In the genomic region with DNA sequence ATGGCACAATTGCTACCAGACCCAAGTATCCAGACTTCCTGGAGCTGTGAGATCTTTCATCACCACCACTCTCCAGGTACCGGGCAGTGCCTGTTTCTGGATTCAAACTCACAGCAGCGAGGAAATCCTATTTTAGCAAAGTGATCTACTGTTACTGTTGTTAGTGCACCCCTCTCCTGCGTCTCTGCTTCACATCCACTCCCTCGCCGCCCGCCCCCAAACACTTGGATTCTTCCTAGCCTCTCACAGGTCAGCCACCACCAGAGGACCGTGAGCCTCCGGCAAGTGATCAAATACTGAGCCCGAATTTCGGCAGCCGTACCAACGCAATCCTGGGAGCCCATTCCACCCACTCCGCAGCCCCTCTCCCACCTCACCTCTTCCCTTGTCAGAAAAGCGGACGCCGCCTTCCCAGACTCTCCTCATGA, we compare ENCODE assay signal across 8 cellular contexts. TPM values are rescaled to one million over a fixed set of nuclear protein-coding genes. Genes with fewer than 3 reads are reported as not detected.
DNase-seq lines count a peak whose midpoint lies in the region; ATAC-seq and TF ChIP-seq lines count a peak whose summit lies in the region.

No MANE protein-coding gene starts in this region.

- peak overlapping the region; percentile 98 for H3K27ac Mint-ChIP-seq in Caco-2 (ENCODE audit: unreplicated experiment)

- H3K27ac ChIP-seq in Panc1 (ENCODE audit: low read length) (peak overlapping the region; percentile 96), urinary bladder (ENCODE audit: low read depth) (peak overlapping the region; percentile 94)

- H3K4me1 Mint-ChIP-seq in Caco-2 (ENCODE audit: low read depth, unreplicated experiment), result peaks cover 6% of the 10 kb centered on the region

- H3K27me3 Mint-ChIP-seq in Caco-2 (ENCODE audit: insufficient read depth, unreplicated experiment), result no peaks in the 10 kb centered on the region

- peaks cover 2% of the 10 kb centered on the region; the same call in 1 of the 2 replicates for H3K36me3 ChIP-seq in Caco-2 (ENCODE audit: control insufficient read depth, insufficient read depth, low read length)
- H3K36me3 ChIP-seq in Panc1 (ENCODE audit: control insufficient read depth, insufficient read depth, low read length), result peaks cover 15% of the 10 kb centered on the region
- H3K36me3 ChIP-seq in urinary bladder (ENCODE audit: insufficient read depth), result no peaks in the 10 kb centered on the region

- in situ Hi-C loops in Panc1 (cut with HindIII; ENCODE audit: low pct_unique_long_range_greater_than_20kb, low sequenced_read_pairs), result no loop called here

- CTCF ChIA-PET in Caco-2 (lab: Charles Lee) (no interaction called here), Panc1 (lab: Charles Lee) (interaction anchor here (0.5 kb wide), 1 partner anchor 1712 kb away, joined by 4 read pairs; no protein-coding TSS in a partner anchor)

- peaks cover 32% of the 10 kb centered on the region for H3K36me3 Mint-ChIP-seq in Caco-2 (ENCODE audit: insufficient read depth, unreplicated experiment)

- DNase-seq in Caco-2 (peak; percentile 60 to 70), Panc1 (ENCODE audit: low read depth, low spot score) (peak; percentile 17), glomerular visceral epithelial cell (ENCODE audit: extremely low spot score) (peak; percentile 73), nucleus accumbens (lab: John Stamatoyannopoulos, UW) (peak in 50 of 56 donors; percentile 8 to 90 (median 72))
- peak; percentile 57 for DNase-seq in activated naive CD4-positive, alpha-beta T cell treated with anti-CD3 and anti-CD28 coated beads, Interleukin-2, amount 50 U/mL, for 16 hours

- intact Hi-C loops in Caco-2 (cut with micrococcal nuclease; ENCODE audit: unreplicated experiment), result loop anchor here (5.0 kb wide), 1 partner anchor 87 kb away; a partner anchor contains a TSS
- intact Hi-C loops in Panc1 (cut with micrococcal nuclease; ENCODE audit: unreplicated experiment), result no loop called here

- WGBS in urinary bladder, result 0% methylated on average over 16 of the region's 16 CpGs

- H3K27me3 ChIP-seq in Caco-2 (replicated peaks; ENCODE audit: control insufficient read depth, insufficient read depth, low read length) (no peaks in the 10 kb centered on the region), Panc1 (ENCODE audit: control insufficient read depth, insufficient read depth, low read length) (no peaks in the 10 kb centered on the region)

- H3K4me1 ChIP-seq in Caco-2 (peaks cover 21% of the 10 kb centered on the region), Panc1 (ENCODE audit: control insufficient read depth, insufficient read depth, low read length) (peaks cover 13% of the 10 kb centered on the region; the same call in 1 of the 2 replicates), urinary bladder (ENCODE audit: insufficient read depth) (peaks cover 2% of the 10 kb centered on the region)

- no peaks in the 10 kb centered on the region for H3K9me3 ChIP-seq in Caco-2
- H3K9me3 ChIP-seq in Panc1 (ENCODE audit: control insufficient read depth, insufficient read depth, low read depth, low read length), result no peaks in the 10 kb centered on the region

- ATAC-seq in GM19438 (IDR thresholded peaks at IDR 0.05; ENCODE audit: low read depth, unreplicated experiment), result peak; percentile 65
- peak; percentile 15 for ATAC-seq in HG03469 (IDR thresholded peaks at IDR 0.05; ENCODE audit: unreplicated experiment)
- ATAC-seq in Panc1, result peak; percentile 82

- POLR2A ChIA-PET in Caco-2 (lab: Charles Lee), result interaction anchor here (0.5 to 1.6 kb wide), 3 partner anchors 13 to 85 kb away, joined by 3 to 4 read pairs (median 3); no protein-coding TSS in a partner anchor
- POLR2A ChIA-PET in Panc1 (lab: Charles Lee), result interaction anchor here (0.6 kb wide), 1 partner anchor 1869 kb away, joined by 3 read pairs; no protein-coding TSS in a partner anchor

- peak overlapping the region; percentile 94 for H3K4me3 Mint-ChIP-seq in Caco-2 (ENCODE audit: unreplicated experiment)

- H3K9me3 Mint-ChIP-seq in Caco-2 (ENCODE audit: unreplicated experiment), result no peaks in the 10 kb centered on the region

- H3K4me3 ChIP-seq in Caco-2 (ENCODE audit: low read depth, low read length), result peak overlapping the region; percentile 45
- peak overlapping the region; percentile 87 to 99 for H3K4me3 ChIP-seq in Panc1 (ENCODE audit: low read depth in 2 of 2, low read length in 2 of 2)
- H3K4me3 ChIP-seq in urinary bladder (ENCODE audit: low read depth, low read length), result peak overlapping the region; percentile 60

- TF ChIP-seq CTCF in Caco-2 (IDR thresholded peaks at IDR 0.05; ENCODE audit: insufficient read depth in 1 of 2, low read depth in 1 of 2, low read length in 1 of 2, severe bottlenecking in 1 of 2, unreplicated experiment in 1 of 2), result peak in 1 of 2 experiments; percentile 8
- TF ChIP-seq CTCF in Panc1 (IDR thresholded peaks at IDR 0.05), result no peak

- BruUV-seq in Caco-2 (replicated peaks; lab: Mats Ljungman, UMichigan) (TSS peak; percentile 80), Panc1 (replicated peaks; lab: Mats Ljungman, UMichigan) (no TSS peak)

RNA-seq across cellular contexts. Expression of a gene that starts 0.5 kb away (rescaled TPM):
- total RNA-seq in Caco-2 (2022), result 15.0 and 20.1 TPM in 2 replicates
- 9.6 TPM for total RNA-seq in Panc1 (2021; ENCODE audit: unreplicated experiment)
- polyA plus RNA-seq in Panc1 (2012; ENCODE audit: insufficient read length), result 5.4 TPM
- total RNA-seq in urinary bladder, result 30.5 TPM
- polyA plus RNA-seq in urinary bladder, result 8.3 TPM

RNA-seq across cellular contexts. Expression of a gene that starts 0.6 kb away (rescaled TPM):
- 51.7 and 52.6 TPM in 2 replicates for total RNA-seq in Caco-2 (2022)
- total RNA-seq in Panc1 (2021; ENCODE audit: unreplicated experiment), result 36.0 TPM
- 8.4 TPM for polyA plus RNA-seq in Panc1 (2012; ENCODE audit: insufficient read length)
- total RNA-seq in urinary bladder, result 33.0 TPM
- 0.77 TPM for polyA plus RNA-seq in urinary bladder

Comparison
In these comparisons a context has a peak if more than half of its experiments do, and no peak if none do; other contexts are left out.
1. Peak in every context shown above with its lines: DNase-seq, ATAC-seq, H3K4me3 ChIP-seq and H3K27ac ChIP-seq.
2. DNase-seq: peak in every context shown above with its lines; median percentile 73 in glomerular visceral epithelial cell; 72 in nucleus accumbens; 65 in Caco-2; 57 in activated naive CD4-positive, alpha-beta T cell treated with anti-CD3 and anti-CD28 coated beads, Interleukin-2, amount 50 U/mL, for 16 hours; 17 in Panc1.
3. ATAC-seq: peak in every context shown above with its lines; median percentile 82 in Panc1; 65 in GM19438; 15 in HG03469.